ENCODE assay signal across 14 cellular contexts in the genomic region with DNA sequence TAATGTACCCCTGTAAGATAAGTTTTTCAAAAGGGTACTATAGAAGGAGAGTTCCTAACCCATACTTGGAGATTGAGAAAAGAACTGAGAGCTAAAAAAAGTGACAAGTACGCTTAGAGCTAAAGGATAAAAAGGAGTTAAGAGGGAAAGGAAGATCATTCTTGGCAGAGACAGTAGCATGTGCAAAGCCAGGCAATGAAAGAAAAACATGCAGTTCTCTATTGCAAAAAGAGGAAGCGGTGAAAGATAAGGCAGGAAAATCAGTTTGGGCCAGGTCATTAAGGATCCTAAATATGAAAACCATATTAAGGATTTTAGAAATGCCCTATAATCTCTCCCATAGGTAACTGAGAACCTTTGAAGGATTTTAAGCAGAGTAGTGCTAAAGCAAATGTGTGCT.
"Had no signal": no experiment of that assay in that cellular context is flagged by ENCODE, and none has a peak within 500 bp of the region (broad histone marks: within the 10 kb centered on the region; RNA-seq: fewer than 3 reads in every experiment).

No MANE protein-coding gene starts in this region.

- H3K9me3 Mint-ChIP-seq: dendritic cell treated with granulocyte-macrophage colony-stimulating factor and Interleukin-4, amounts not matched to agents 40 ng/mL and 50 ng/mL, for 4 days had no signal

- H3K9me3 ChIP-seq: esophagus muscularis mucosa, pancreas, thyroid gland, uterus had no signal

- H3K27ac Mint-ChIP-seq: dendritic cell treated with granulocyte-macrophage colony-stimulating factor and Interleukin-4, amounts not matched to agents 40 ng/mL and 50 ng/mL, for 4 days; WTC11 had no signal

- H3K27me3 ChIP-seq: esophagus muscularis mucosa, pancreas, thyroid gland, uterus had no signal

- H3K27me3 Mint-ChIP-seq: central memory CD8-positive, alpha-beta T cell had no signal

- H3K27ac ChIP-seq: esophagus muscularis mucosa, pancreas, skin epidermis, thyroid gland, uterus had no signal

- H3K4me1 ChIP-seq: esophagus muscularis mucosa, pancreas, thyroid gland, uterus had no signal

- ATAC-seq: pancreas, WTC11 had no signal

- H3K36me3 ChIP-seq: esophagus muscularis mucosa, pancreas, thyroid gland, uterus had no signal

- H3K4me1 Mint-ChIP-seq: central memory CD8-positive, alpha-beta T cell; WTC11 had no signal

- DNase-seq: activated CD4-positive, alpha-beta T cell treated with anti-CD3 and anti-CD28 coated beads for 48 hours; activated CD8-positive, alpha-beta memory T cell treated with anti-CD3 and anti-CD28 coated beads for 24 hours; activated naive CD4-positive, alpha-beta T cell treated with Interleukin-2 at 50 U/mL for 16 hours; midbrain; pancreas; T-helper 9 cell; thyroid gland; uterus had no signal

- H3K4me3 ChIP-seq: esophagus muscularis mucosa, lung, pancreas, skin epidermis, thyroid gland, uterus had no signal

- H3K4me3 Mint-ChIP-seq: central memory CD8-positive, alpha-beta T cell; dendritic cell treated with granulocyte-macrophage colony-stimulating factor and Interleukin-4, amounts not matched to agents 40 ng/mL and 50 ng/mL, for 4 days; WTC11 had no signal
